ENCODE assay signal across 17 cellular contexts in genomic region chr5:126938461-126938860, GRCh38.
DNase-seq lines count a peak whose midpoint lies in the region; ATAC-seq and TF ChIP-seq lines count a peak whose summit lies in the region.
"Had no signal": no experiment of that assay in that cellular context is flagged by ENCODE, and none has a peak within 500 bp of the region (broad histone marks: within the 10 kb centered on the region; RNA-seq: fewer than 3 reads in every experiment).

No MANE protein-coding gene starts in this region.

- no peak for TF ChIP-seq POLR2A in IMR-90 (IDR thresholded peaks at IDR 0.05; ENCODE audit: low read depth, low read length)
- TF ChIP-seq POLR2A in esophagus muscularis mucosa (IDR thresholded peaks at IDR 0.05; ENCODE audit: low read depth), result no peak

- ATAC-seq in IMR-90 (ENCODE audit: low read depth), result peak; percentile 78
- ATAC-seq in GM18861 (IDR thresholded peaks at IDR 0.05; ENCODE audit: unreplicated experiment), result no peak
- ATAC-seq in GM18520 (IDR thresholded peaks at IDR 0.05; ENCODE audit: unreplicated experiment), result no peak
- ATAC-seq: CD8-positive, alpha-beta T cell; gastrocnemius medialis; T-helper 17 cell had no signal

- H3K23ac ChIP-seq in IMR-90 (ENCODE audit: low read depth, low read length) (no peak overlapping the region), mesenchymal stem cell (ENCODE audit: low read length in 2 of 2) (no peak overlapping the region)

- H2BK12ac ChIP-seq in mesenchymal stem cell (ENCODE audit: low read length in 2 of 2), result no peak overlapping the region

- no peak overlapping the region for H3K56ac ChIP-seq in IMR-90 (ENCODE audit: extremely low read depth, insufficient read depth, low read length)

- dilution Hi-C loops in IMR-90 (cut with HindIII; ENCODE audit: low sequenced_read_pairs, unreplicated experiment), result no loop called here

- H2AK9ac ChIP-seq in IMR-90 (replicated peaks; ENCODE audit: low read depth, low read length, poor library complexity), result no peak overlapping the region

- H3K9me1 ChIP-seq in IMR-90 (ENCODE audit: insufficient read depth, low read length), result no peaks in the 10 kb centered on the region

- no peaks in the 10 kb centered on the region for H3K27me3 ChIP-seq in IMR-90 (ENCODE audit: control insufficient read depth, insufficient read depth, low read length)
- no peaks in the 10 kb centered on the region for H3K27me3 ChIP-seq in mesenchymal stem cell (ENCODE audit: control insufficient read depth in 1 of 2, insufficient read depth in 1 of 2, low read length in 2 of 2)
- no peaks in the 10 kb centered on the region for H3K27me3 ChIP-seq in esophagus muscularis mucosa
- H3K27me3 ChIP-seq: gastrocnemius medialis had no signal

- H4K5ac ChIP-seq in IMR-90 (ENCODE audit: low read depth, low read length), result peak overlapping the region; percentile 73

- no peak for TF ChIP-seq CTCF in AG09319 (IDR thresholded peaks at IDR 0.05; ENCODE audit: low read depth, low read length)
- no peak for TF ChIP-seq CTCF in IMR-90 (conservative IDR thresholded peaks at IDR 0.05; ENCODE audit: low read depth, low read length)
- no peak for TF ChIP-seq CTCF in choroid plexus epithelial cell (conservative IDR thresholded peaks at IDR 0.05; ENCODE audit: low read depth, low read length)
- no peak for TF ChIP-seq CTCF in esophagus muscularis mucosa (IDR thresholded peaks at IDR 0.05)

- H2AK5ac ChIP-seq in IMR-90 (ENCODE audit: low read depth, low read length) (no peak overlapping the region), mesenchymal stem cell (ENCODE audit: low read length, severe bottlenecking) (no peak overlapping the region)

- H3K4me2 ChIP-seq in IMR-90 (ENCODE audit: low read depth, low read length) (peak overlapping the region; percentile 51; the same call in 1 of the 2 replicates), mesenchymal stem cell (ENCODE audit: low read length, poor library complexity, severe bottlenecking) (no peak overlapping the region)

- no peak for TF ChIP-seq RAD21 in IMR-90 (IDR thresholded peaks at IDR 0.05; ENCODE audit: low read length)

- H4K8ac ChIP-seq in IMR-90 (ENCODE audit: low read depth in 2 of 2, low read length in 2 of 2), result peak overlapping the region in 1 of 2 experiments; percentile 74; a peak in 1 of 4 replicates
- no peak overlapping the region for H4K8ac ChIP-seq in mesenchymal stem cell (ENCODE audit: low read length)

- H2BK5ac ChIP-seq in IMR-90 (ENCODE audit: low read depth, low read length, poor library complexity, severe bottlenecking), result peak overlapping the region; percentile 49
- H2BK5ac ChIP-seq in mesenchymal stem cell (ENCODE audit: low read depth, low read length, poor library complexity, severe bottlenecking), result no peak overlapping the region

- DNase-seq in AG09319 (ENCODE audit: extremely low read depth, low read depth) (peak; percentile 44), IMR-90 (peak; percentile 89), choroid plexus epithelial cell (ENCODE audit: low read depth) (peak; percentile 88), mesenchymal stem cell (peak; percentile 68), NCI-H146 treated with DMSO at 0.1 percent for 48 hours (lab: John Stamatoyannopoulos, UW; ENCODE audit: unreplicated experiment) (no peak), esophagus muscularis mucosa (ENCODE audit: extremely low spot score) (no peak)
- DNase-seq: activated CD4-positive, alpha-beta T cell treated with anti-CD3 and anti-CD28 coated beads, Interleukin-2, amount 50 U/mL, for 1 hour; CD8-positive, alpha-beta T cell; gastrocnemius medialis; kidney; naive B cell; NCI-H2227 treated with DMSO at 0.1 percent for 48 hours; right cardiac atrium; substantia nigra; T-helper 17 cell had no signal

- intact Hi-C loops in IMR-90 (cut with micrococcal nuclease) (no loop called here), esophagus muscularis mucosa (cut with DNase I) (no loop called here)

- H3K36me3 ChIP-seq in IMR-90 (ENCODE audit: control insufficient read depth, insufficient read depth, low read length) (no peaks in the 10 kb centered on the region), mesenchymal stem cell (ENCODE audit: control insufficient read depth in 1 of 2, insufficient read depth in 2 of 2, low read depth in 1 of 2, low read length in 2 of 2) (no peaks in the 10 kb centered on the region), esophagus muscularis mucosa (no peaks in the 10 kb centered on the region)
- H3K36me3 ChIP-seq: gastrocnemius medialis had no signal

- H3K4me3 ChIP-seq in IMR-90 (ENCODE audit: insufficient read depth, low read depth, low read length), result no peak overlapping the region
- no peak overlapping the region for H3K4me3 ChIP-seq in choroid plexus epithelial cell (ENCODE audit: low read depth, low read length)
- no peak overlapping the region for H3K4me3 ChIP-seq in mesenchymal stem cell (ENCODE audit: insufficient read depth in 1 of 2, low read depth in 1 of 2, low read length in 2 of 2)
- no peak overlapping the region for H3K4me3 ChIP-seq in esophagus muscularis mucosa
- H3K4me3 ChIP-seq: gastrocnemius medialis had no signal

- in situ Hi-C loops in IMR-90 (cut with MboI; ENCODE audit: low sequenced_read_pairs), result no loop called here

- H2BK120ac ChIP-seq in IMR-90 (ENCODE audit: low read depth, low read length) (peak overlapping the region; percentile 49; the same call in 1 of the 2 replicates), mesenchymal stem cell (ENCODE audit: low read depth, low read length) (no peak overlapping the region)

- no peak overlapping the region for H4K91ac ChIP-seq in IMR-90 (ENCODE audit: insufficient read depth, low read depth, low read length)
- H4K91ac ChIP-seq in mesenchymal stem cell (ENCODE audit: low read length), result no peak overlapping the region

- no peak overlapping the region for H2AFZ ChIP-seq in IMR-90 (replicated peaks; ENCODE audit: low read length, poor library complexity)
- H2AFZ ChIP-seq in mesenchymal stem cell (ENCODE audit: low read depth, low read length), result no peak overlapping the region

- H3K4me1 ChIP-seq in IMR-90 (ENCODE audit: control insufficient read depth, insufficient read depth, low read length) (peaks cover 5% of the 10 kb centered on the region), mesenchymal stem cell (ENCODE audit: control insufficient read depth, insufficient read depth, low read depth, low read length) (peaks cover 2% of the 10 kb centered on the region), esophagus muscularis mucosa (peaks cover 0 to 14% (median 0%) of the 10 kb centered on the region in 4 donors)

- POLR2A ChIA-PET in IMR-90 (lab: Charles Lee; ENCODE audit: unreplicated experiment), result no interaction called here

- H3K9me3 ChIP-seq in IMR-90 (ENCODE audit: control insufficient read depth, insufficient read depth, low read length) (no peaks in the 10 kb centered on the region), mesenchymal stem cell (ENCODE audit: control insufficient read depth, low read length) (no peaks in the 10 kb centered on the region), esophagus muscularis mucosa (no peaks in the 10 kb centered on the region)
- H3K9me3 ChIP-seq: gastrocnemius medialis had no signal

- CTCF ChIA-PET in IMR-90 (lab: Yijun Ruan, JAX), result no interaction called here

- no peak overlapping the region for H2BK20ac ChIP-seq in IMR-90 (ENCODE audit: low read depth, low read length)

- peak overlapping the region; percentile 70; the same call in 1 of the 2 replicates for H3K27ac ChIP-seq in IMR-90 (ENCODE audit: insufficient read depth, low read length)
- no peak overlapping the region for H3K27ac ChIP-seq in mesenchymal stem cell (ENCODE audit: low read length, poor library complexity, severe bottlenecking)
- no peak overlapping the region for H3K27ac ChIP-seq in esophagus muscularis mucosa (replicated peaks in 1 of 4)
- H3K27ac ChIP-seq: gastrocnemius medialis had no signal

- 0 out of 2 replicates have a peak overlapping the region, but pooled peaks have one; percentile 22 for H3K9ac ChIP-seq in IMR-90 (ENCODE audit: low read depth, low read length)
- peak overlapping the region; percentile 21 for H3K9ac ChIP-seq in mesenchymal stem cell (ENCODE audit: low read length)

- no peak for TF ChIP-seq EP300 in esophagus muscularis mucosa (IDR thresholded peaks at IDR 0.05)

- H3K14ac ChIP-seq in IMR-90 (replicated peaks; ENCODE audit: low read depth, low read length), result no peak overlapping the region
- no peak overlapping the region for H3K14ac ChIP-seq in mesenchymal stem cell (ENCODE audit: low read length in 2 of 2)

- no peaks in the 10 kb centered on the region for H4K20me1 ChIP-seq in IMR-90 (ENCODE audit: insufficient read depth, low read length)

- H3K79me1 ChIP-seq in IMR-90 (ENCODE audit: low read depth in 1 of 2, low read length in 2 of 2) (peaks cover 8 to 16% of the 10 kb centered on the region in 2 experiments; a peak in 3 of 4 replicates), mesenchymal stem cell (replicated peaks; ENCODE audit: low read length, poor library complexity, severe bottlenecking) (peaks cover 4% of the 10 kb centered on the region)

- peak overlapping the region; percentile 61 for H3K18ac ChIP-seq in IMR-90 (ENCODE audit: low read depth, low read length)
- H3K18ac ChIP-seq in mesenchymal stem cell (ENCODE audit: low read depth in 1 of 2, low read length in 2 of 2), result no peak overlapping the region

- H3K4ac ChIP-seq in IMR-90 (ENCODE audit: low read depth, low read length) (no peak overlapping the region), mesenchymal stem cell (ENCODE audit: low read depth in 1 of 2, low read length in 2 of 2) (no peak overlapping the region)

- BruUV-seq in IMR-90 (replicated peaks; lab: Mats Ljungman, UMichigan), result no TSS peak

- no peak overlapping the region for H2BK15ac ChIP-seq in IMR-90 (ENCODE audit: low read depth, low read length)
- H2BK15ac ChIP-seq in mesenchymal stem cell (ENCODE audit: low read depth, poor library complexity, severe bottlenecking), result no peak overlapping the region

TF ChIP-seq in IMR-90, 13 proteins besides CTCF, POLR2A, EP300 and RAD21:
- TF ChIP-seq FOS (IDR thresholded peaks at IDR 0.05; ENCODE audit: low read depth, low read length), result peak; percentile 89; the same call in 1 of the 2 replicates
- TF ChIP-seq CEBPB (IDR thresholded peaks at IDR 0.05; ENCODE audit: low read depth, low read length), result peak; percentile 97
- no peak for TF ChIP-seq NFE2L2 (IDR thresholded peaks at IDR 0.05; ENCODE audit: low read depth, low read length)
TF ChIP-seq in IMR-90: peak in this region for 2.

Comparison
In these comparisons a context has a peak if more than half of its experiments do, and no peak if none do; other contexts are left out.
1. DNase-seq: peak in AG09319 (single experiment), IMR-90 (single experiment), choroid plexus epithelial cell (single experiment) and mesenchymal stem cell (single experiment); none in NCI-H146 treated with DMSO at 0.1 percent for 48 hours (single experiment) and esophagus muscularis mucosa (single experiment).